Comparison of ENCODE assay signal across 8 cellular contexts in the genomic region with DNA sequence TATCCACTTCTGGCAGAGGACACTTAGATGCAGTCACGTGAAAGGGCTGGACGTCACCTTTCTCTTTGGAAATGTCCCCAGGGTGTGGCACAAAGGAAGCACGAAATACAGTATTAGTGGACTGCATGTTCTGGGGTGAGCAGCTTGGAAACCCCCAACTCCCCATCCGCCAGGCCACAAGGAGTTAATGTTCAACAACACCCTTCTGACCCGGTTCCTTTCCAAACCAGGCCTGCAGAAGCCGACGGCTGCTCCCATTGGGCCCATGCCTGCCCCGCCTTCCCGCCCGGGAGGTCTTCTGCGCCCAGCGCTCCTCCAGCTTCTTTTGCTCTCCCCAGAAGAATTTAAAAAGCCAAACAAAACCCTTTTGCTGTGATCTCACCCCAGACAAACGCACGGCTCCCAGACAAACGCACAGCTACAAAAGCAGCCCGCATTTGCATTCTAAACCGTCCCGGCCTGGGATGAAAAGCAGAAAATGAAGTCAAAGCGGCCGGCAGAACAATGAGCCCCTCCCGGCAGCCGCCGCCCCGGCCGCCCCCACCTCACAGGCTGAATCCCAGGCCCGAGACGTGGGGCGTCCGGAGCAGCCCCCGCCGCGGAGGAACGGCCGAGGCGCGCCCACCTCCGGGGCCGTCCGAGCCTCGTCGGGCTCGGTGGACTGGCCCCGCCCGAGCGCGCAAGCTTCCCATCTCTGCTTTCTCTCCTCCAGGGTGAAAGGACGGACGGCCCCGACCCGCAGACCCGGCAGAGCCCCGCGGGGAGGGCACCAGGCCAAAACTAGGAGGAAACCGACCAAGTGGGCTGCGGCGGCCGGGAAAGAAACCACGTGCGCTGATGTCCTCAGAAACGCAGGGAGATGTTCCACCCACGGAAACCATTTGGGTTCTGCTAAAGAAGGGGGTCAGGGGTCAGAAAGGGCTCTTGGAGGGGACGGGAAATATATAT.
DNase-seq lines count a peak whose midpoint lies in the region; ATAC-seq and TF ChIP-seq lines count a peak whose summit lies in the region.

No MANE protein-coding gene starts in this region.

- ATAC-seq in GM18511 (IDR thresholded peaks at IDR 0.05; ENCODE audit: unreplicated experiment) (peak; percentile 44), HG03175 (IDR thresholded peaks at IDR 0.05; ENCODE audit: unreplicated experiment) (no peak), natural killer cell (no peak)

- H3K4me1 Mint-ChIP-seq in progenitor cell of endocrine pancreas (ENCODE audit: low read depth) (peaks cover 7% of the 10 kb centered on the region), natural killer cell (peaks cover 6 to 7% of the 10 kb centered on the region in 2 donors)

- peak overlapping the region; percentile 94 for H3K27ac Mint-ChIP-seq in progenitor cell of endocrine pancreas
- no peak overlapping the region for H3K27ac Mint-ChIP-seq in natural killer cell

- H3K9me3 Mint-ChIP-seq in progenitor cell of endocrine pancreas (ENCODE audit: low read depth) (no peaks in the 10 kb centered on the region), natural killer cell (no peaks in the 10 kb centered on the region)

- peaks cover 11% of the 10 kb centered on the region for H3K27me3 Mint-ChIP-seq in progenitor cell of endocrine pancreas
- peaks cover 29 to 60% of the 10 kb centered on the region in 2 donors for H3K27me3 Mint-ChIP-seq in natural killer cell (ENCODE audit: low read depth in 2 of 2)

- intact Hi-C loops in natural killer cell (cut with micrococcal nuclease), result no loop called here

- peak overlapping the region; percentile 76 for H3K27ac ChIP-seq in angular gyrus (ENCODE audit: low read depth, low read length)

- DNase-seq in hepatic stellate cell (ENCODE audit: low spot score) (peak; percentile 64), progenitor cell of endocrine pancreas (ENCODE audit: low spot score, unreplicated experiment) (peak; percentile 24), NCI-H524 treated with DMSO at 0.1 percent for 48 hours (lab: John Stamatoyannopoulos, UW) (no peak), natural killer cell (no peak)
- no peak for DNase-seq in activated CD4-positive, alpha-beta T cell treated with anti-CD3 and anti-CD28 coated beads, Interleukin-2, amount 50 U/mL, for 4 hours

- H3K4me3 Mint-ChIP-seq in progenitor cell of endocrine pancreas (ENCODE audit: low read depth) (peak overlapping the region; percentile 80), natural killer cell (no peak overlapping the region)

- no peak for TF ChIP-seq CTCF in progenitor cell of endocrine pancreas (IDR thresholded peaks at IDR 0.05; ENCODE audit: unreplicated experiment)
- no peak for TF ChIP-seq CTCF in natural killer cell (IDR thresholded peaks at IDR 0.05)

- H3K36me3 Mint-ChIP-seq in progenitor cell of endocrine pancreas (ENCODE audit: insufficient read depth) (no peaks in the 10 kb centered on the region), natural killer cell (no peaks in the 10 kb centered on the region)

Comparison
In these comparisons a context has a peak if more than half of its experiments do, and no peak if none do; other contexts are left out.
1. DNase-seq: peak in hepatic stellate cell (single experiment) and progenitor cell of endocrine pancreas (single experiment); none in NCI-H524 treated with DMSO at 0.1 percent for 48 hours (single experiment), activated CD4-positive, alpha-beta T cell treated with anti-CD3 and anti-CD28 coated beads, Interleukin-2, amount 50 U/mL, for 4 hours (0 of 2) and natural killer cell (single experiment).